In genomic region chr2:219476605-219477578, GRCh38 we compare ENCODE assay signal across 6 cellular contexts. TPM values are rescaled to one million over a fixed set of nuclear protein-coding genes. Genes with fewer than 3 reads are reported as not detected.
DNase-seq lines count a peak whose midpoint lies in the region; ATAC-seq and TF ChIP-seq lines count a peak whose summit lies in the region.

No MANE protein-coding gene starts in this region.

- peaks cover 9% of the 10 kb centered on the region; the same call in 1 of the 2 replicates for H3K36me3 ChIP-seq in BLaER1
- no peaks in the 10 kb centered on the region for H3K36me3 ChIP-seq in RWPE2 (ENCODE audit: low read depth)
- H3K36me3 ChIP-seq in upper lobe of right lung = no peaks in the 10 kb centered on the region
- no peaks in the 10 kb centered on the region for H3K36me3 ChIP-seq in PC-9 (ENCODE audit: low read depth)
- H3K36me3 ChIP-seq in upper lobe of left lung = no peaks in the 10 kb centered on the region

- no peaks in the 10 kb centered on the region for H3K9me3 ChIP-seq in BLaER1
- no peaks in the 10 kb centered on the region for H3K9me3 ChIP-seq in RWPE2 (ENCODE audit: severe bottlenecking)
- no peaks in the 10 kb centered on the region for H3K9me3 ChIP-seq in upper lobe of right lung
- H3K9me3 ChIP-seq in PC-9 (ENCODE audit: insufficient read depth, low read depth) = no peaks in the 10 kb centered on the region
- no peaks in the 10 kb centered on the region for H3K9me3 ChIP-seq in upper lobe of left lung

- peak; percentile 33 for TF ChIP-seq CTCF in RWPE2 (IDR thresholded peaks at IDR 0.05; ENCODE audit: poor library complexity, severe bottlenecking)
- TF ChIP-seq CTCF in upper lobe of right lung (IDR thresholded peaks at IDR 0.05) = no peak
- TF ChIP-seq CTCF in PC-9 (conservative IDR thresholded peaks at IDR 0.05) = no peak; the same call in 1 of the 2 replicates
- TF ChIP-seq CTCF in upper lobe of left lung (IDR thresholded peaks at IDR 0.05) = no peak

- no peak overlapping the region for H3K9ac ChIP-seq in BLaER1

- WGBS in upper lobe of left lung, 2 donors = 48 to 65% methylated on average over 8 to 29 of the region's 29 CpGs

- no peak for TF ChIP-seq EP300 in upper lobe of left lung (IDR thresholded peaks at IDR 0.05)

- H3K4me1 ChIP-seq in BLaER1 (0 out of 2 replicates have a peak, but pooled peaks cover 6% of the 10 kb centered on the region), RWPE2 (ENCODE audit: insufficient read depth, poor library complexity, severe bottlenecking) (no peaks in the 10 kb centered on the region), upper lobe of right lung (no peaks in the 10 kb centered on the region), PC-9 (replicated peaks; ENCODE audit: insufficient read depth) (no peaks in the 10 kb centered on the region), upper lobe of left lung (peaks cover 0 to 5% (median 2%) of the 10 kb centered on the region in 4 donors)

- CTCF ChIA-PET in PC-9 (lab: Charles Lee) = interaction anchor here (0.6 to 1.2 kb wide), 3 partner anchors 33 to 111 kb away, joined by 4 to 9 read pairs (median 8); no protein-coding TSS in a partner anchor

- no peak overlapping the region for H2AFZ ChIP-seq in PC-9

- intact Hi-C loops in upper lobe of right lung (cut with DNase I) = no loop called here
- intact Hi-C loops in PC-9 (cut with micrococcal nuclease; ENCODE audit: unreplicated experiment) = loop anchor here (1.0 kb wide), 1 partner anchor 53 kb away; no protein-coding TSS in a partner anchor

- DNase-seq in RWPE2 (ENCODE audit: low spot score) (no peak), iPS-NIHi11 (ENCODE audit: low spot score) (peak; percentile 83), upper lobe of right lung (no peak), PC-9 (no peak), upper lobe of left lung (no peak)

- H3K9me2 ChIP-seq in PC-9 (ENCODE audit: insufficient read depth) = no peaks in the 10 kb centered on the region

- peak overlapping the region; percentile 28 for H3K4me2 ChIP-seq in BLaER1
- H3K4me2 ChIP-seq in PC-9 = no peak overlapping the region

- H3K4me3 ChIP-seq in BLaER1 = no peak overlapping the region
- no peak overlapping the region for H3K4me3 ChIP-seq in RWPE2 (ENCODE audit: severe bottlenecking)
- H3K4me3 ChIP-seq in upper lobe of right lung = no peak overlapping the region
- no peak overlapping the region for H3K4me3 ChIP-seq in PC-9
- H3K4me3 ChIP-seq in upper lobe of left lung = no peak overlapping the region

- POLR2A ChIA-PET in PC-9 (lab: Charles Lee; ENCODE audit: unreplicated experiment) = no interaction called here

- TF ChIP-seq POLR2A in upper lobe of left lung (IDR thresholded peaks at IDR 0.05) = no peak

- no TSS peak for BruUV-seq in PC-9 (replicated peaks; lab: Mats Ljungman, UMichigan)

- no peaks in the 10 kb centered on the region for H3K79me2 ChIP-seq in PC-9 (ENCODE audit: low read depth)

- no peaks in the 10 kb centered on the region for H3K27me3 ChIP-seq in BLaER1
- no peaks in the 10 kb centered on the region for H3K27me3 ChIP-seq in RWPE2 (ENCODE audit: insufficient read depth, poor library complexity, severe bottlenecking)
- peaks cover 6% of the 10 kb centered on the region for H3K27me3 ChIP-seq in upper lobe of right lung
- H3K27me3 ChIP-seq in PC-9 (ENCODE audit: insufficient read depth, low read depth) = no peaks in the 10 kb centered on the region
- H3K27me3 ChIP-seq in upper lobe of left lung = peaks cover 0 to 4% (median 0%) of the 10 kb centered on the region in 4 donors

- ATAC-seq in RWPE2 (ENCODE audit: low read depth) = no peak
- no peak for ATAC-seq in upper lobe of right lung
- ATAC-seq in upper lobe of left lung (ENCODE audit: low FRiP score in 2 of 2) = no peak

- no peaks in the 10 kb centered on the region for H4K20me1 ChIP-seq in BLaER1
- no peaks in the 10 kb centered on the region for H4K20me1 ChIP-seq in PC-9 (ENCODE audit: insufficient read depth)

- H3K27ac ChIP-seq in BLaER1 (no peak overlapping the region), RWPE2 (ENCODE audit: poor library complexity, severe bottlenecking) (no peak overlapping the region), upper lobe of right lung (no peak overlapping the region), PC-9 (no peak overlapping the region), upper lobe of left lung (no peak overlapping the region)

- no peaks in the 10 kb centered on the region for H3F3A ChIP-seq in PC-9 (ENCODE audit: insufficient read depth, low read depth)

RNA-seq across cellular contexts. Expression of gene GMPPA, which starts 21.8 kb away (rescaled TPM):
- total RNA-seq in upper lobe of right lung (25.3 TPM), PC-9 (2021) (44.7 and 57.2 TPM in 2 replicates), upper lobe of left lung (10 to 100 TPM; 20.8 to 38.5 (median 24.9) TPM)

RNA-seq across cellular contexts. Expression of gene ASIC4, which starts 37.4 kb away (rescaled TPM):
- total RNA-seq in upper lobe of right lung = 0.55 TPM
- 0.22 and 0.30 TPM in 2 replicates for total RNA-seq in PC-9 (2021)
- under 1 TPM in 3 of 6 donors, not detected in 3; 0.20 to 0.34 (median 0.29) TPM for total RNA-seq in upper lobe of left lung

RNA-seq across cellular contexts. Expression of gene SPEG, which starts 42.2 kb away (rescaled TPM):
- total RNA-seq in upper lobe of right lung (5.6 TPM), PC-9 (2021) (46.8 and 55.8 TPM in 2 replicates), upper lobe of left lung (1 to 10 TPM; 2.3 to 8.9 (median 4.9) TPM)

RNA-seq across cellular contexts. Expression of gene DES, which starts 58.7 kb away (rescaled TPM):
- total RNA-seq in upper lobe of right lung (59.4 TPM), PC-9 (2021) (0.60 TPM in 1 of 2 replicates, not detected in the other), upper lobe of left lung (100 to 1,000 TPM in 2 of 6 donors, 10 to 100 TPM in 4; 39.7 to 299 (median 70.8) TPM)
